Comparison of ENCODE assay signal across 12 cellular contexts in genomic region chr9:89440046-89440445, GRCh38. TPM values are rescaled to one million over a fixed set of nuclear protein-coding genes. Genes with fewer than 3 reads are reported as not detected.
A peak's percentile ranks its signal among the peaks of the same experiment; 100 is the strongest.
DNase-seq lines count a peak whose midpoint lies in the region; ATAC-seq, FAIRE-seq and TF ChIP-seq lines count a peak whose summit lies in the region.
"Had no signal": no experiment of that assay in that cellular context is flagged by ENCODE, and none has a peak within 500 bp of the region (broad histone marks: within the 10 kb centered on the region; RNA-seq: fewer than 3 reads in every experiment).

No MANE protein-coding gene starts in this region.

- DNase-seq in activated CD8-positive, alpha-beta memory T cell treated with anti-CD3 and anti-CD28 coated beads, Interleukin-2, amount 10 ng/mL, durations not matched to agents 7 days and 5 days, result no peak
- no peak for DNase-seq in activated CD8-positive, alpha-beta memory T cell treated with anti-CD3 and anti-CD28 coated beads, Interleukin-2, amount 50 U/mL, for 4 hours
- DNase-seq in activated CD4-positive, alpha-beta memory T cell treated with anti-CD3 and anti-CD28 coated beads for 36 hours, result no peak
- peak; percentile 65 for DNase-seq in kidney
- no peak for DNase-seq in substantia nigra (lab: John Stamatoyannopoulos, UW)
- no peak for DNase-seq in HFFc6
- no peak for DNase-seq in NCI-H345 (lab: John Stamatoyannopoulos, UW)
- no peak for DNase-seq in SW480 (ENCODE audit: low spot score)
- DNase-seq: NCI-H1092 treated with DMSO at 0.1 percent for 48 hours; stimulated activated CD4-positive, alpha-beta T cell treated with anti-CD3 and anti-CD28 coated beads, Interleukin-12 subunit alpha, Interleukin-12 subunit beta, amount 100 ng/mL, for 4 hours had no signal

- intact Hi-C loops in activated CD4-positive, alpha-beta memory T cell treated with anti-CD3 and anti-CD28 coated beads for 36 hours (cut with micrococcal nuclease), result no loop called here
- intact Hi-C loops in kidney (cut with DNase I), result no loop called here

- peaks cover 27 to 58% of the 10 kb centered on the region in 2 donors for H3K4me1 ChIP-seq in kidney (ENCODE audit: control insufficient read depth in 1 of 2, insufficient read depth in 1 of 2, low read depth in 1 of 2, low read length in 2 of 2)

- peak overlapping the region in 1 of 2 donors; percentile 23 for H3K27ac ChIP-seq in kidney (ENCODE audit: low read depth in 2 of 2, low read length in 2 of 2)
- H3K27ac ChIP-seq in substantia nigra (ENCODE audit: low read depth, low read length, poor library complexity, severe bottlenecking), result peak overlapping the region; percentile 99

- H3K4me3 ChIP-seq in kidney (ENCODE audit: low read length in 2 of 2), result no peak overlapping the region
- H3K4me3 ChIP-seq: lung had no signal

- peak overlapping the region in 1 of 2 donors; percentile 19 for H3K9ac ChIP-seq in kidney (ENCODE audit: low read length in 2 of 2)

- peak overlapping the region; percentile 35 for H3K27ac Mint-ChIP-seq in activated CD8-positive, alpha-beta memory T cell treated with anti-CD3 and anti-CD28 coated beads, Interleukin-2, amount 10 ng/mL, durations not matched to agents 7 days and 5 days
- peak overlapping the region; percentile 83 for H3K27ac Mint-ChIP-seq in activated CD4-positive, alpha-beta memory T cell treated with anti-CD3 and anti-CD28 coated beads for 36 hours
- H3K27ac Mint-ChIP-seq in HFFc6, result no peak overlapping the region

- no peak for TF ChIP-seq CTCF in kidney (IDR thresholded peaks at IDR 0.05; ENCODE audit: borderline replicate concordance, extremely low read depth, insufficient read depth)
- TF ChIP-seq CTCF in HFFc6 (IDR thresholded peaks at IDR 0.05), result no peak

- H3K36me3 Mint-ChIP-seq in activated CD8-positive, alpha-beta memory T cell treated with anti-CD3 and anti-CD28 coated beads, Interleukin-2, amount 10 ng/mL, durations not matched to agents 7 days and 5 days, result peaks cover 31% of the 10 kb centered on the region
- peaks cover 23% of the 10 kb centered on the region for H3K36me3 Mint-ChIP-seq in activated CD4-positive, alpha-beta memory T cell treated with anti-CD3 and anti-CD28 coated beads for 36 hours
- no peaks in the 10 kb centered on the region for H3K36me3 Mint-ChIP-seq in HFFc6 (ENCODE audit: low read depth)
- H3K36me3 Mint-ChIP-seq: brain had no signal

- POLR2A ChIA-PET in activated CD4-positive, alpha-beta memory T cell treated with anti-CD3 and anti-CD28 coated beads for 36 hours (lab: Charles Lee), result interaction anchor here (0.9 to 3.0 kb wide), 4 partner anchors 10 to 44 kb away, joined by 3 to 14 read pairs (median 4); no protein-coding TSS in a partner anchor

- FAIRE-seq in kidney (lab: Jason Lieb, UNC), result no peak

- no peaks in the 10 kb centered on the region for H3K36me3 ChIP-seq in kidney (ENCODE audit: control insufficient read depth in 1 of 2, insufficient read depth in 2 of 2, low read length in 2 of 2)

- H3K9me3 ChIP-seq in kidney (ENCODE audit: control insufficient read depth in 1 of 2, low read length in 2 of 2), result no peaks in the 10 kb centered on the region

- ATAC-seq in activated CD8-positive, alpha-beta memory T cell treated with anti-CD3 and anti-CD28 coated beads, Interleukin-2, amount 10 ng/mL, durations not matched to agents 7 days and 5 days, result no peak

- H3K4me1 Mint-ChIP-seq in activated CD8-positive, alpha-beta memory T cell treated with anti-CD3 and anti-CD28 coated beads, Interleukin-2, amount 10 ng/mL, durations not matched to agents 7 days and 5 days, result peaks cover 86% of the 10 kb centered on the region
- H3K4me1 Mint-ChIP-seq in activated CD4-positive, alpha-beta memory T cell treated with anti-CD3 and anti-CD28 coated beads for 36 hours (ENCODE audit: low read depth), result peaks cover 92% of the 10 kb centered on the region
- H3K4me1 Mint-ChIP-seq in HFFc6 (ENCODE audit: low read depth), result no peaks in the 10 kb centered on the region

- H3K9me3 Mint-ChIP-seq in activated CD8-positive, alpha-beta memory T cell treated with anti-CD3 and anti-CD28 coated beads, Interleukin-2, amount 10 ng/mL, durations not matched to agents 7 days and 5 days (ENCODE audit: low read depth), result no peaks in the 10 kb centered on the region
- H3K9me3 Mint-ChIP-seq in activated CD4-positive, alpha-beta memory T cell treated with anti-CD3 and anti-CD28 coated beads for 36 hours, result no peaks in the 10 kb centered on the region
- no peaks in the 10 kb centered on the region; the same call in 1 of the 2 replicates for H3K9me3 Mint-ChIP-seq in HFFc6
- H3K9me3 Mint-ChIP-seq: brain had no signal

- H3K27me3 Mint-ChIP-seq in activated CD8-positive, alpha-beta memory T cell treated with anti-CD3 and anti-CD28 coated beads, Interleukin-2, amount 10 ng/mL, durations not matched to agents 7 days and 5 days, result no peaks in the 10 kb centered on the region
- H3K27me3 Mint-ChIP-seq in activated CD4-positive, alpha-beta memory T cell treated with anti-CD3 and anti-CD28 coated beads for 36 hours, result no peaks in the 10 kb centered on the region
- peaks cover 8% of the 10 kb centered on the region for H3K27me3 Mint-ChIP-seq in HFFc6 (ENCODE audit: insufficient read depth)
- H3K27me3 Mint-ChIP-seq: brain had no signal

- no peak overlapping the region for H3K4me3 Mint-ChIP-seq in activated CD8-positive, alpha-beta memory T cell treated with anti-CD3 and anti-CD28 coated beads, Interleukin-2, amount 10 ng/mL, durations not matched to agents 7 days and 5 days
- H3K4me3 Mint-ChIP-seq in activated CD4-positive, alpha-beta memory T cell treated with anti-CD3 and anti-CD28 coated beads for 36 hours, result peak overlapping the region; percentile 20
- H3K4me3 Mint-ChIP-seq in HFFc6, result no peak overlapping the region
- H3K4me3 Mint-ChIP-seq: brain had no signal

- CTCF ChIA-PET in activated CD8-positive, alpha-beta memory T cell treated with anti-CD3 and anti-CD28 coated beads, Interleukin-2, amount 10 ng/mL, durations not matched to agents 7 days and 5 days (lab: Charles Lee), result interaction anchor here (1.0 to 3.2 kb wide), 3 partner anchors 11 to 109 kb away, joined by 4 to 10 read pairs (median 7); no protein-coding TSS in a partner anchor
- CTCF ChIA-PET in activated CD4-positive, alpha-beta memory T cell treated with anti-CD3 and anti-CD28 coated beads for 36 hours (lab: Charles Lee), result interaction anchor here (1.1 to 2.0 kb wide), 5 partner anchors 11 to 111 kb away, joined by 3 to 7 read pairs (median 7); no protein-coding TSS in a partner anchor

RNA-seq across cellular contexts. Expression of gene SEMA4D, which starts 57.9 kb away (rescaled TPM):
- total RNA-seq in activated CD8-positive, alpha-beta memory T cell treated with anti-CD3 and anti-CD28 coated beads, Interleukin-2, amount 10 ng/mL, durations not matched to agents 7 days and 5 days, result 100 to 1,000 TPM; 408 to 525 TPM
- total RNA-seq in activated CD4-positive, alpha-beta memory T cell treated with anti-CD3 and anti-CD28 coated beads for 36 hours, result 100 to 1,000 TPM; 159 to 161 TPM
- total RNA-seq in kidney, result 147 TPM
- 18.9 TPM for polyA plus RNA-seq in kidney (ENCODE audit: insufficient read depth, low read depth, low replicate concordance)
- total RNA-seq in HFFc6 (2021; fragmentation: NEBNext Ultra II Directional; extraction: Animal tissue kit (Norgen Biotek cat#: 25700)), result not detected

Comparison
In these comparisons a context has a peak if more than half of its experiments do, and no peak if none do; other contexts are left out.
1. RNA of gene SEMA4D, which starts 57.9 kb away (total RNA-seq): 408 to 525 TPM in activated CD8-positive, alpha-beta memory T cell treated with anti-CD3 and anti-CD28 coated beads, Interleukin-2, amount 10 ng/mL, durations not matched to agents 7 days and 5 days, 159 to 161 TPM in activated CD4-positive, alpha-beta memory T cell treated with anti-CD3 and anti-CD28 coated beads for 36 hours and 147 TPM in kidney (single experiment); not detected in HFFc6; every median in the first group is over 100 times any median in the second.